In genomic region chr17:19538095-19539039, GRCh38 we compare ENCODE assay signal across 10 cellular contexts. TPM values are rescaled to one million over a fixed set of nuclear protein-coding genes. Genes with fewer than 3 reads are reported as not detected.
DNase-seq lines count a peak whose midpoint lies in the region; ATAC-seq, FAIRE-seq and TF ChIP-seq lines count a peak whose summit lies in the region.
"Had no signal": no experiment of that assay in that cellular context is flagged by ENCODE, and none has a peak within 500 bp of the region (broad histone marks: within the 10 kb centered on the region; RNA-seq: fewer than 3 reads in every experiment).

No MANE protein-coding gene starts in this region.

- DNase-seq in HuH-7.5 (ENCODE audit: low spot score) (peak; percentile 42), kidney (no peak), sciatic nerve (ENCODE audit: low spot score) (no peak), omental fat pad (ENCODE audit: low spot score) (no peak), AG20443 (ENCODE audit: low spot score) (no peak)
- DNase-seq: brain microvascular endothelial cell, NCI-H82, SW 1271 had no signal

- H3K79me2 ChIP-seq in OCI-LY3 (ENCODE audit: low read length): peaks cover 63% of the 10 kb centered on the region

- intact Hi-C loops in kidney (cut with DNase I) (no loop called here), sciatic nerve (cut with DNase I) (no loop called here)

- H3K9me3 ChIP-seq in OCI-LY3 (ENCODE audit: insufficient read depth, low read length) (no peaks in the 10 kb centered on the region), kidney (ENCODE audit: control insufficient read depth in 1 of 2, low read length in 2 of 2) (no peaks in the 10 kb centered on the region)

- H4K20me1 ChIP-seq in OCI-LY3 (ENCODE audit: insufficient read depth, low read length): no peaks in the 10 kb centered on the region

- ATAC-seq in sciatic nerve (peak; percentile 70), GM21619 (IDR thresholded peaks at IDR 0.05; ENCODE audit: unreplicated experiment) (no peak), omental fat pad (ENCODE audit: low FRiP score) (no peak)

- H3K9ac ChIP-seq in OCI-LY3 (ENCODE audit: low read length): peak overlapping the region; percentile 39; the same call in 1 of the 2 replicates
- H3K9ac ChIP-seq in kidney (ENCODE audit: low read length in 2 of 2): peak overlapping the region in 1 of 2 donors; percentile 62

- peaks cover 35% of the 10 kb centered on the region for H3K4me1 ChIP-seq in OCI-LY3 (ENCODE audit: low read length)
- H3K4me1 ChIP-seq in kidney (ENCODE audit: control insufficient read depth in 1 of 2, insufficient read depth in 1 of 2, low read depth in 1 of 2, low read length in 2 of 2): peaks cover 6 to 25% of the 10 kb centered on the region in 2 donors

- peak overlapping the region; percentile 84 for H3K27ac ChIP-seq in OCI-LY3 (ENCODE audit: low read length)
- peak overlapping the region; percentile 71 to 95 for H3K27ac ChIP-seq in kidney (ENCODE audit: low read depth in 2 of 2, low read length in 2 of 2)
- H3K27ac ChIP-seq: brain microvascular endothelial cell had no signal

- FAIRE-seq in kidney (lab: Jason Lieb, UNC): no peak

- H2AFZ ChIP-seq in OCI-LY3 (ENCODE audit: low read depth, low read length): no peak overlapping the region

- TF ChIP-seq CTCF in OCI-LY3 (IDR thresholded peaks at IDR 0.05; ENCODE audit: low read depth, low read length): no peak
- no peak for TF ChIP-seq CTCF in kidney (IDR thresholded peaks at IDR 0.05; ENCODE audit: borderline replicate concordance, extremely low read depth, insufficient read depth)
- no peak for TF ChIP-seq CTCF in omental fat pad (IDR thresholded peaks at IDR 0.05)

- H3K4me3 ChIP-seq in OCI-LY3 (ENCODE audit: low read length) (peak overlapping the region; percentile 49), kidney (ENCODE audit: low read length in 2 of 2) (peak overlapping the region in 1 of 2 donors; percentile 23)

- no peaks in the 10 kb centered on the region for H3K27me3 ChIP-seq in OCI-LY3 (ENCODE audit: low read depth, low read length)

- H3K4me2 ChIP-seq in OCI-LY3 (ENCODE audit: low read length): peak overlapping the region; percentile 77

- H3K36me3 ChIP-seq in OCI-LY3 (replicated peaks; ENCODE audit: low read depth, low read length): no peaks in the 10 kb centered on the region
- no peaks in the 10 kb centered on the region for H3K36me3 ChIP-seq in kidney (ENCODE audit: control insufficient read depth in 1 of 2, insufficient read depth in 2 of 2, low read length in 2 of 2)
- H3K36me3 ChIP-seq: brain microvascular endothelial cell had no signal

RNA-seq across cellular contexts. Expression of gene SLC47A1, which starts 4.7 kb away (rescaled TPM):
- total RNA-seq in kidney (26.0 TPM), sciatic nerve (8.0 TPM), omental fat pad (1 to 10 TPM in 3 of 4 donors, under 1 TPM in 1; 0.95 to 6.2 (median 5.6) TPM)
- polyA plus RNA-seq in kidney (ENCODE audit: insufficient read depth, low read depth, low replicate concordance): 94.8 TPM
